2 cellular contexts compared by ENCODE assay signal in the genomic region with DNA sequence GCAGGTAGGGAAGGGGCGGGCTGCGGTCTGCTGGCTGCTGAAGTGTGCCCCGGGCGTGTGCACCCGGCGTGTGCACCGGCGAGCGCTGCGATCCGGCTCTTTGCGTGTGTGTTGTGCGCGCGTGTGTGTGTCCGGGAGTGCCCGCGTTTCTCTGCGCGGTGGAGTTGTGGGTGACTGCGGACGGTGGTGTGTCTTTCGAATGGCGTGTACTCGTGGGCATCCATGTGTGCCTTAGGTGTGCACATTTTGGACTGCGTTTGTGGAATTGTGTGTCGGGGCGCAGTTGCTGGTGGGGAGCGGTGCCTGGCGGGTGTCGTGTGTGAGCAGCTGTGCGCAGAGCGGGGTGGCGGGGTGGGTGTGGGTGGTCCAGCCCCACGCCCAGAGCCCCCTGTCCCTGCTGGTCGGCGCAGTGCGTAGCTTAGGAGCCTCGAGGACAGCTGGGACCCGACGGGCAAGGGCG.
TF ChIP-seq lines count a peak whose summit lies in the region.

No MANE protein-coding gene starts in this region.

TF ChIP-seq in SK-N-SH treated with all-trans-retinoic acid at 6 μM for 48 hours, 23 proteins besides CTCF, POLR2A, EP300 and RAD21 (continued from another document):
- no peak for TF ChIP-seq ZFP30 (CRISPR knock-in tag; IDR thresholded peaks at IDR 0.05)
TF ChIP-seq in SK-N-SH treated with all-trans-retinoic acid at 6 μM for 48 hours: peak in this region for 0.

TF ChIP-seq in H1, 55 proteins besides CTCF, POLR2A, EP300 and RAD21 (continued from another document):
- TF ChIP-seq SUZ12 (IDR thresholded peaks at IDR 0.05; ENCODE audit: low read length) (peak; percentile 26; the same call in 1 of the 2 replicates), GABPA (IDR thresholded peaks at IDR 0.05; ENCODE audit: borderline replicate concordance, insufficient read depth, low read length) (0 out of 2 replicates have a peak, but pooled peaks have one; percentile 8), TCF12 (IDR thresholded peaks at IDR 0.05; ENCODE audit: low read depth, low read length) (no peak), KDM1A (IDR thresholded peaks at IDR 0.05; ENCODE audit: borderline replicate concordance, low read length) (peak; percentile 92; the same call in 1 of the 2 replicates), SIN3A (conservative IDR thresholded peaks at IDR 0.05 in 1 of 2, IDR thresholded peaks at IDR 0.05 in 1 of 2; ENCODE audit: low read depth in 1 of 2, low read length in 2 of 2) (0 out of 4 replicates have a peak, but pooled peaks of 1 of the 2 experiments have one; percentile 36), RNF2 (IDR thresholded peaks at IDR 0.05; ENCODE audit: borderline replicate concordance, low read depth, low read length, missing control alignments, poor library complexity, severe bottlenecking) (peak; percentile 48), TEAD4 (IDR thresholded peaks at IDR 0.05; ENCODE audit: low read depth, low read length) (no peak), MAFK (IDR thresholded peaks at IDR 0.05; ENCODE audit: low read depth, low read length) (no peak), HDAC2 (IDR thresholded peaks at IDR 0.05; ENCODE audit: borderline replicate concordance in 1 of 2, low read depth in 2 of 2, low read length in 2 of 2) (no peak)
